Comparison of ENCODE assay signal across 12 cellular contexts in the genomic region with DNA sequence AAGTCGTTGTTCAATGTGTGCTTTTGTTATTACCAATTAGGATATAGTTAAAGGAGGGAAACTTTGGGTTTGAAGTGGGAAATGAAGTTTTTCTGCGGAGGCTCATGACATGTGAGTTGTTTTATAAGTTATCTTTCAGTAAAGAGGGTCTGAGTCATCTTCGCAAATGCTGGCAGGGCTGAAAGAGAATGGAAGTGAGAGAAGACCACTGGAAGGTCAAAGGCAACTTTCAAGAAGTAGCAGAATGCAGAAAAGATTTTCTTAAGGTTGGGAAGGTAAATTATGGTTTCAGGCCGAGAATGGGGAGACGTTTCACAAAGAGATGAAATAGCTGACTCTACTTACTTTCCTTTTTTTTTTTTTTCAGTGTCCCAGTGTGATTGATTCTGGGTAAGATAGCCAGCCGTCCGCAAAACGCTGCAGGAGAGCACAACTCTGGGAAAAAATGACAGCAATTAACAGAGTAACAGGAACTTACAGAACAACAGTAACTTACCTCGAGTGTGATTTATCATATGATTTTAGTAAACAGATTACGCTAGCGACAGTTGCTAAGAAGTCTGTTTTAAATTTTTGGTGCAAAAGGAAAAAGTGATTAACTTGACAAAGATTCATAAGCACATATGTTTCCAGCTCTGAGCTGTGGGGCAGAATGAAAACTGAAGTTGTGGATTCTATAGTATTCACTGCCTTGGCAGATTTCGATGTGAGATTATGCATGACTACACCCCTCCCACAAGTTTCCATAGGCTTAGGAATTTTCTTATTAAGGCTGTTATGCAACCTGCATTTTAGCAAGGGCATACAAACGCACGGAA. TPM values are rescaled to one million over a fixed set of nuclear protein-coding genes. Genes with fewer than 3 reads are reported as not detected.
DNase-seq lines count a peak whose midpoint lies in the region; ATAC-seq, FAIRE-seq and TF ChIP-seq lines count a peak whose summit lies in the region.
"Had no signal": no experiment of that assay in that cellular context is flagged by ENCODE, and none has a peak within 500 bp of the region (broad histone marks: within the 10 kb centered on the region; RNA-seq: fewer than 3 reads in every experiment).

No MANE protein-coding gene starts in this region.

- H3K36me3 ChIP-seq in astrocyte (ENCODE audit: insufficient read depth, low read length) = no peaks in the 10 kb centered on the region
- H3K36me3 ChIP-seq in subcutaneous abdominal adipose tissue (ENCODE audit: control insufficient read depth in 5 of 5, insufficient read depth in 5 of 5, low read length in 5 of 5) = no peaks in the 10 kb centered on the region
- H3K36me3 ChIP-seq in heart left ventricle = no peaks in the 10 kb centered on the region

- no peak overlapping the region for H3K9ac ChIP-seq in astrocyte (ENCODE audit: low read length)
- H3K9ac ChIP-seq in subcutaneous abdominal adipose tissue (ENCODE audit: low read length in 5 of 5) = peak overlapping the region in 1 of 5 donors; percentile 17

- no peak overlapping the region for H3K4me2 ChIP-seq in astrocyte (ENCODE audit: low read length)

- H3K36me3 Mint-ChIP-seq in astrocyte (ENCODE audit: low read depth, unreplicated experiment) = peaks cover 2% of the 10 kb centered on the region

- H3K79me2 ChIP-seq in astrocyte (ENCODE audit: insufficient read depth, low read length) = no peaks in the 10 kb centered on the region

- peaks cover 10% of the 10 kb centered on the region for H3K4me1 Mint-ChIP-seq in astrocyte (ENCODE audit: low read depth, unreplicated experiment)

- H3K9me3 Mint-ChIP-seq in astrocyte (ENCODE audit: unreplicated experiment) = peaks cover 3% of the 10 kb centered on the region

- TF ChIP-seq CTCF in astrocyte (IDR thresholded peaks at IDR 0.05; ENCODE audit: insufficient read depth, low read depth, low read length) = no peak
- TF ChIP-seq CTCF in heart left ventricle (IDR thresholded peaks at IDR 0.05) = no peak

- intact Hi-C loops in heart left ventricle (cut with DNase I) = no loop called here

- no peak overlapping the region for H2AFZ ChIP-seq in astrocyte (ENCODE audit: low read depth, low read length)

- H3K27ac Mint-ChIP-seq in astrocyte (ENCODE audit: unreplicated experiment) = no peak overlapping the region

- TF ChIP-seq POLR2A in heart left ventricle (IDR thresholded peaks at IDR 0.05) = no peak

- no peak for DNase-seq in GM19239 (ENCODE audit: insufficient read length, low spot score)
- peak; percentile 55 for DNase-seq in astrocyte (ENCODE audit: low read depth)
- peak; percentile 42 for DNase-seq in inferior parietal cortex (ENCODE audit: extremely low spot score)
- DNase-seq in heart left ventricle = no peak
- DNase-seq in HT-29 (ENCODE audit: low spot score) = no peak
- no peak for DNase-seq in activated CD4-positive, alpha-beta T cell treated with anti-CD3 and anti-CD28 coated beads for 48 hours
- DNase-seq: hippocampal formation, mucosa of descending colon, retina had no signal

- no peak for ATAC-seq in heart left ventricle
- ATAC-seq: mucosa of descending colon had no signal

- 78 to 88% (median 82%) methylated on average over 14 of the region's 14 CpGs for WGBS in heart left ventricle, 4 donors

- no peaks in the 10 kb centered on the region for H4K20me1 ChIP-seq in astrocyte (ENCODE audit: insufficient read depth, low read length)

- H3K4me1 ChIP-seq in astrocyte (ENCODE audit: insufficient read depth, low read length) (no peaks in the 10 kb centered on the region), subcutaneous abdominal adipose tissue (ENCODE audit: control insufficient read depth in 5 of 5, insufficient read depth in 5 of 5, low read length in 5 of 5) (peaks cover 0 to 5% (median 0%) of the 10 kb centered on the region in 5 donors), heart left ventricle (no peaks in the 10 kb centered on the region)

- FAIRE-seq in GM19239 (lab: Jason Lieb, UNC) (peak; percentile 18), astrocyte (lab: Jason Lieb, UNC) (no peak)
- FAIRE-seq: D721Med had no signal

- H3K27me3 ChIP-seq in astrocyte (ENCODE audit: insufficient read depth, low read length) (no peaks in the 10 kb centered on the region), subcutaneous abdominal adipose tissue (ENCODE audit: control insufficient read depth in 5 of 5, insufficient read depth in 4 of 5, low read length in 5 of 5) (no peaks in the 10 kb centered on the region), heart left ventricle (no peaks in the 10 kb centered on the region)
- H3K27me3 ChIP-seq: dorsolateral prefrontal cortex had no signal

- H3K9me3 ChIP-seq in astrocyte (ENCODE audit: insufficient read depth, low read depth, low read length) (no peaks in the 10 kb centered on the region), subcutaneous abdominal adipose tissue (ENCODE audit: control insufficient read depth in 5 of 5, low read length in 5 of 5) (no peaks in the 10 kb centered on the region), heart left ventricle (no peaks in the 10 kb centered on the region)
- H3K9me3 ChIP-seq: mucosa of descending colon had no signal

- no peaks in the 10 kb centered on the region for H3K27me3 Mint-ChIP-seq in astrocyte (ENCODE audit: low read depth, unreplicated experiment)

- H3K4me3 ChIP-seq in astrocyte (ENCODE audit: insufficient read depth, low read depth, low read length) (no peak overlapping the region), subcutaneous abdominal adipose tissue (ENCODE audit: low read depth in 1 of 5, low read length in 5 of 5) (peak overlapping the region in 3 of 5 donors; percentile 36 to 42 (median 36)), heart left ventricle (no peak overlapping the region)
- H3K4me3 ChIP-seq: dorsolateral prefrontal cortex, mucosa of descending colon had no signal

- H3K27ac ChIP-seq in astrocyte (ENCODE audit: low read depth, low read length) (no peak overlapping the region), subcutaneous abdominal adipose tissue (ENCODE audit: low read depth, low read length) (no peak overlapping the region), heart left ventricle (no peak overlapping the region)
- H3K27ac ChIP-seq: dorsolateral prefrontal cortex had no signal

- no peak overlapping the region for H3K4me3 Mint-ChIP-seq in astrocyte (ENCODE audit: unreplicated experiment)

RNA-seq across cellular contexts. Expression of a gene that starts 46.8 kb away (rescaled TPM):
- total RNA-seq in astrocyte (488 and 495 TPM in 2 replicates), heart left ventricle (100 to 1,000 TPM in 6 of 9 donors, 10 to 100 TPM in 3; 53.3 to 238 (median 132) TPM)
- polyA plus RNA-seq in heart left ventricle = 100 to 1,000 TPM in 1 of 2 donors, 10 to 100 TPM in 1; 15.3 to 115 TPM
- 153 and 164 TPM in 2 replicates for total RNA-seq in HT-29 (2014; rRNA removed; shearing (Covaris generic))

Comparison
In these comparisons a context has a peak if more than half of its experiments do, and no peak if none do; other contexts are left out.
1. DNase-seq: peak in astrocyte (single experiment) and inferior parietal cortex (single experiment); none in GM19239 (single experiment), heart left ventricle (0 of 5), HT-29 (single experiment) and activated CD4-positive, alpha-beta T cell treated with anti-CD3 and anti-CD28 coated beads for 48 hours (single experiment).
2. H3K4me3 ChIP-seq: peak in subcutaneous abdominal adipose tissue (3 of 5); none in astrocyte (single experiment) and heart left ventricle (0 of 12).